Comparison of ENCODE assay signal across 19 cellular contexts in the genomic region with DNA sequence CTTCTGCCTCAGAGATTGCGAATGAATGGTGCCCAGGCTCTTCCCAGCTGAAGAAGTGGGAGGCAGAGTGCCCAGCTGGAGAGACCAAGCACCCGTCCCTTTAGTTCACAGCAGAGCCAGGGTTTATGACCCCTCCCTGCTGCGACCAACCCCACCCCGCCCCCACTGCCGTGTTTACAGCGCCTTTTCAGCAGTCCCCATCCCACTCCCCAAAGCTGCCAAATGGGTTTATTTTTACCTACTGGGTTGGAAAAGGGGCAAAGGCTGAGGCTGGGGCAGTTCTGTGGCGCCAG. TPM values are rescaled to one million over a fixed set of nuclear protein-coding genes. Genes with fewer than 3 reads are reported as not detected.
DNase-seq lines count a peak whose midpoint lies in the region; ATAC-seq and TF ChIP-seq lines count a peak whose summit lies in the region.
"Had no signal": no experiment of that assay in that cellular context is flagged by ENCODE, and none has a peak within 500 bp of the region (broad histone marks: within the 10 kb centered on the region; RNA-seq: fewer than 3 reads in every experiment).

No MANE protein-coding gene starts in this region.

- WGBS in mesenchymal stem cell: 75% methylated on average over 3 of the region's 7 CpGs
- WGBS in transverse colon (ENCODE audit: low coverage in 1 of 2), 2 donors: 60 to 63% methylated on average over 2 to 7 of the region's 7 CpGs

- no peak overlapping the region for H3K14ac ChIP-seq in mesenchymal stem cell (ENCODE audit: low read length in 2 of 2)

- TF ChIP-seq CTCF in transverse colon (IDR thresholded peaks at IDR 0.05): no peak

- no peak overlapping the region for H4K8ac ChIP-seq in mesenchymal stem cell (ENCODE audit: low read length)

- no peak overlapping the region for H2BK12ac ChIP-seq in mesenchymal stem cell (ENCODE audit: low read length in 2 of 2)

- no peak overlapping the region for H2AFZ ChIP-seq in mesenchymal stem cell (ENCODE audit: low read depth, low read length)

- no peak overlapping the region for H2BK5ac ChIP-seq in mesenchymal stem cell (ENCODE audit: low read depth, low read length, poor library complexity, severe bottlenecking)

- H2BK15ac ChIP-seq in mesenchymal stem cell (ENCODE audit: low read depth, poor library complexity, severe bottlenecking): peak overlapping the region; percentile 54

- no peak overlapping the region for H3K27ac Mint-ChIP-seq in activated naive CD8-positive, alpha-beta T cell treated with anti-CD3 and anti-CD28 coated beads, Interleukin-2, amount 10 ng/mL, durations not matched to agents 7 days and 5 days
- H3K27ac Mint-ChIP-seq in activated naive CD8-positive, alpha-beta T cell treated with anti-CD3 and anti-CD28 coated beads, Interleukin-2, amount 50 U/mL, for 24 hours: no peak overlapping the region
- H3K27ac Mint-ChIP-seq: activated CD4-positive, alpha-beta T cell treated with anti-CD3 and anti-CD28 coated beads for 36 hours; activated naive CD4-positive, alpha-beta T cell treated with anti-CD3 and anti-CD28 coated beads for 36 hours; CD4-positive, alpha-beta T cell had no signal

- no peaks in the 10 kb centered on the region for H3K9me3 Mint-ChIP-seq in activated naive CD8-positive, alpha-beta T cell treated with anti-CD3 and anti-CD28 coated beads, Interleukin-2, amount 10 ng/mL, durations not matched to agents 7 days and 5 days
- no peaks in the 10 kb centered on the region for H3K9me3 Mint-ChIP-seq in activated naive CD8-positive, alpha-beta T cell treated with anti-CD3 and anti-CD28 coated beads, Interleukin-2, amount 50 U/mL, for 24 hours
- H3K9me3 Mint-ChIP-seq: activated naive CD4-positive, alpha-beta T cell treated with anti-CD3 and anti-CD28 coated beads for 36 hours; CD4-positive, alpha-beta T cell; naive thymus-derived CD8-positive, alpha-beta T cell had no signal

- no peak overlapping the region for H2AK5ac ChIP-seq in mesenchymal stem cell (ENCODE audit: low read length, severe bottlenecking)

- no peaks in the 10 kb centered on the region for H3K36me3 Mint-ChIP-seq in activated naive CD8-positive, alpha-beta T cell treated with anti-CD3 and anti-CD28 coated beads, Interleukin-2, amount 10 ng/mL, durations not matched to agents 7 days and 5 days
- H3K36me3 Mint-ChIP-seq in activated naive CD8-positive, alpha-beta T cell treated with anti-CD3 and anti-CD28 coated beads, Interleukin-2, amount 50 U/mL, for 24 hours (ENCODE audit: low read depth): no peaks in the 10 kb centered on the region
- H3K36me3 Mint-ChIP-seq: naive thymus-derived CD8-positive, alpha-beta T cell had no signal

- no peak overlapping the region for H2BK120ac ChIP-seq in mesenchymal stem cell (ENCODE audit: low read depth, low read length)

- no peak overlapping the region for H4K91ac ChIP-seq in mesenchymal stem cell (ENCODE audit: low read length)

- peaks cover 3 to 13% of the 10 kb centered on the region in 2 experiments for H3K36me3 ChIP-seq in mesenchymal stem cell (ENCODE audit: control insufficient read depth in 1 of 2, insufficient read depth in 2 of 2, low read depth in 1 of 2, low read length in 2 of 2)
- H3K36me3 ChIP-seq in transverse colon: no peaks in the 10 kb centered on the region
- H3K36me3 ChIP-seq: left lung, SJCRH30, thyroid gland had no signal

- H3K9me3 ChIP-seq in mesenchymal stem cell (ENCODE audit: control insufficient read depth, low read length) (no peaks in the 10 kb centered on the region), transverse colon (no peaks in the 10 kb centered on the region)
- H3K9me3 ChIP-seq: left lung, SJCRH30, thyroid gland had no signal

- H3K4ac ChIP-seq in mesenchymal stem cell (ENCODE audit: low read depth in 1 of 2, low read length in 2 of 2): no peak overlapping the region

- no peak overlapping the region for H3K9ac ChIP-seq in mesenchymal stem cell (ENCODE audit: low read length)

- peaks cover 16% of the 10 kb centered on the region for H3K4me1 Mint-ChIP-seq in activated naive CD8-positive, alpha-beta T cell treated with anti-CD3 and anti-CD28 coated beads, Interleukin-2, amount 10 ng/mL, durations not matched to agents 7 days and 5 days
- peaks cover 34% of the 10 kb centered on the region for H3K4me1 Mint-ChIP-seq in activated naive CD8-positive, alpha-beta T cell treated with anti-CD3 and anti-CD28 coated beads, Interleukin-2, amount 50 U/mL, for 24 hours

- H3K27me3 ChIP-seq in mesenchymal stem cell (ENCODE audit: control insufficient read depth in 1 of 2, insufficient read depth in 1 of 2, low read length in 2 of 2) (peaks cover 22 to 35% of the 10 kb centered on the region in 2 experiments), transverse colon (peaks cover 3% of the 10 kb centered on the region)
- H3K27me3 ChIP-seq: SJCRH30, thyroid gland had no signal

- ATAC-seq in activated naive CD8-positive, alpha-beta T cell treated with anti-CD3 and anti-CD28 coated beads, Interleukin-2, amount 10 ng/mL, durations not matched to agents 7 days and 5 days (ENCODE audit: low read depth): no peak
- no peak for ATAC-seq in activated naive CD8-positive, alpha-beta T cell treated with anti-CD3 and anti-CD28 coated beads, Interleukin-2, amount 50 U/mL, for 24 hours
- ATAC-seq in Right ventricle myocardium superior (ENCODE audit: poor library complexity) (peak; percentile 26), HG03108 (IDR thresholded peaks at IDR 0.05; ENCODE audit: unreplicated experiment) (no peak)

- no peak overlapping the region for H3K23ac ChIP-seq in mesenchymal stem cell (ENCODE audit: low read length in 2 of 2)

- peaks cover 25% of the 10 kb centered on the region for H3K27me3 Mint-ChIP-seq in activated naive CD8-positive, alpha-beta T cell treated with anti-CD3 and anti-CD28 coated beads, Interleukin-2, amount 10 ng/mL, durations not matched to agents 7 days and 5 days
- H3K27me3 Mint-ChIP-seq in activated naive CD8-positive, alpha-beta T cell treated with anti-CD3 and anti-CD28 coated beads, Interleukin-2, amount 50 U/mL, for 24 hours: peaks cover 31% of the 10 kb centered on the region

- no peak overlapping the region for H3K4me3 ChIP-seq in mesenchymal stem cell (ENCODE audit: insufficient read depth in 1 of 2, low read depth in 1 of 2, low read length in 2 of 2)
- no peak overlapping the region for H3K4me3 ChIP-seq in transverse colon
- H3K4me3 ChIP-seq: left lung, SJCRH30, thyroid gland had no signal

- H3K4me1 ChIP-seq in mesenchymal stem cell (ENCODE audit: control insufficient read depth, insufficient read depth, low read depth, low read length): peaks cover 5% of the 10 kb centered on the region
- H3K4me1 ChIP-seq in transverse colon: peaks cover 4 to 28% (median 19%) of the 10 kb centered on the region in 4 donors

- in situ Hi-C loops in transverse colon (cut with MboI; ENCODE audit: low pct_ligation_motif_present in 1 of 4, low pct_unique_long_range_greater_than_20kb in 1 of 4, low sequenced_read_pairs in 3 of 4): no loop called here

- no peak for DNase-seq in activated naive CD8-positive, alpha-beta T cell treated with anti-CD3 and anti-CD28 coated beads, Interleukin-2, amount 10 ng/mL, durations not matched to agents 7 days and 5 days
- DNase-seq in activated naive CD8-positive, alpha-beta T cell treated with anti-CD3 and anti-CD28 coated beads, Interleukin-2, amount 50 U/mL, for 24 hours: no peak
- DNase-seq in Right ventricle myocardium superior: peak; percentile 48
- DNase-seq in mesenchymal stem cell: no peak
- DNase-seq in transverse colon: no peak
- DNase-seq in activated gamma-delta T cell treated with Interleukin-2 at 50 U/mL for 16 hours: no peak
- DNase-seq in NCI-H345 (lab: John Stamatoyannopoulos, UW): no peak
- DNase-seq: DMS79 treated with DMSO at 0.1 percent for 48 hours, HCEC 1CT, NCI-H1048, T1000 had no signal

- no peak overlapping the region for H3K18ac ChIP-seq in mesenchymal stem cell (ENCODE audit: low read depth in 1 of 2, low read length in 2 of 2)

- peak overlapping the region; percentile 43 for H3K4me3 Mint-ChIP-seq in activated naive CD8-positive, alpha-beta T cell treated with anti-CD3 and anti-CD28 coated beads, Interleukin-2, amount 10 ng/mL, durations not matched to agents 7 days and 5 days
- H3K4me3 Mint-ChIP-seq in activated naive CD8-positive, alpha-beta T cell treated with anti-CD3 and anti-CD28 coated beads, Interleukin-2, amount 50 U/mL, for 24 hours: no peak overlapping the region
- H3K4me3 Mint-ChIP-seq: activated CD4-positive, alpha-beta T cell treated with anti-CD3 and anti-CD28 coated beads for 36 hours; activated naive CD4-positive, alpha-beta T cell treated with anti-CD3 and anti-CD28 coated beads for 36 hours; CD4-positive, alpha-beta T cell had no signal

- intact Hi-C loops in Right ventricle myocardium superior (cut with DNase I): loop anchor here (2.0 to 5.0 kb wide), 2 partner anchors 33 to 66 kb away; no protein-coding TSS in a partner anchor
- intact Hi-C loops in transverse colon (cut with DNase I; ENCODE audit: low total_unique reads): no loop called here

- TF ChIP-seq EP300 in transverse colon (IDR thresholded peaks at IDR 0.05; ENCODE audit: low read depth): no peak

- TF ChIP-seq POLR2A in transverse colon (IDR thresholded peaks at IDR 0.05): no peak

- H3K27ac ChIP-seq in mesenchymal stem cell (ENCODE audit: low read length, poor library complexity, severe bottlenecking) (no peak overlapping the region), transverse colon (peak overlapping the region; percentile 45 to 60 (median 52))
- H3K27ac ChIP-seq: left lung, SJCRH30, thyroid gland had no signal

- POLR2A ChIA-PET in activated naive CD8-positive, alpha-beta T cell treated with anti-CD3 and anti-CD28 coated beads, Interleukin-2, amount 10 ng/mL, durations not matched to agents 7 days and 5 days (lab: Charles Lee): no interaction called here

- H3K4me2 ChIP-seq in mesenchymal stem cell (ENCODE audit: low read length, poor library complexity, severe bottlenecking): no peak overlapping the region

- no peaks in the 10 kb centered on the region for H3K79me1 ChIP-seq in mesenchymal stem cell (replicated peaks; ENCODE audit: low read length, poor library complexity, severe bottlenecking)

RNA-seq across cellular contexts. Expression of gene DYRK3, which starts 23.6 kb away (rescaled TPM):
- total RNA-seq in activated naive CD8-positive, alpha-beta T cell treated with anti-CD3 and anti-CD28 coated beads, Interleukin-2, amount 10 ng/mL, durations not matched to agents 7 days and 5 days: 1 to 10 TPM; 2.7 TPM
- total RNA-seq in Right ventricle myocardium superior: 23.6 TPM
- polyA plus RNA-seq in mesenchymal stem cell (2013, experiment 1 of 2): 12.2 TPM
- 12.4 TPM for polyA plus RNA-seq in mesenchymal stem cell (2013, experiment 2 of 2)
- total RNA-seq in transverse colon: 1 to 10 TPM in 2 of 4 donors, not detected in 2; 1.6 to 3.2 TPM
- polyA plus RNA-seq: naive thymus-derived CD8-positive, alpha-beta T cell had no signal

RNA-seq across cellular contexts. Expression of gene MAPKAPK2, which starts 25.8 kb away (rescaled TPM):
- total RNA-seq in activated naive CD8-positive, alpha-beta T cell treated with anti-CD3 and anti-CD28 coated beads, Interleukin-2, amount 10 ng/mL, durations not matched to agents 7 days and 5 days: 10 to 100 TPM; 72.6 to 74.9 TPM
- 200 TPM for total RNA-seq in Right ventricle myocardium superior
- polyA plus RNA-seq in mesenchymal stem cell (2013, experiment 1 of 2): 73.7 TPM
- polyA plus RNA-seq in mesenchymal stem cell (2013, experiment 2 of 2): 75.7 TPM
- total RNA-seq in transverse colon: 10 to 100 TPM; 47.0 to 74.8 (median 52.2) TPM

RNA-seq across cellular contexts. Expression of gene EIF2D, which starts 46.7 kb away (rescaled TPM):
- 10 to 100 TPM; 40.6 to 43.7 TPM for total RNA-seq in activated naive CD8-positive, alpha-beta T cell treated with anti-CD3 and anti-CD28 coated beads, Interleukin-2, amount 10 ng/mL, durations not matched to agents 7 days and 5 days
- 24.9 TPM for total RNA-seq in Right ventricle myocardium superior
- 35.2 TPM for polyA plus RNA-seq in mesenchymal stem cell (2013, experiment 1 of 2)
- polyA plus RNA-seq in mesenchymal stem cell (2013, experiment 2 of 2): 37.7 TPM
- 10 to 100 TPM; 20.9 to 57.3 (median 39.5) TPM for total RNA-seq in transverse colon
